In genomic region chr10:90047243-90047729, GRCh38 we compare ENCODE assay signal across 9 cellular contexts.
DNase-seq lines count a peak whose midpoint lies in the region; ATAC-seq, FAIRE-seq and TF ChIP-seq lines count a peak whose summit lies in the region.
"Had no signal": no experiment of that assay in that cellular context is flagged by ENCODE, and none has a peak within 500 bp of the region (broad histone marks: within the 10 kb centered on the region; RNA-seq: fewer than 3 reads in every experiment).

No MANE protein-coding gene starts in this region.

- POLR2A ChIA-PET in HepG2 (lab: Yijun Ruan, JAX): no interaction called here

- TF ChIP-seq CTCF in HepG2 (CRISPR knock-in tag; IDR thresholded peaks at IDR 0.05) (no peak), right lobe of liver (IDR thresholded peaks at IDR 0.05) (no peak)

- H3K9me3 ChIP-seq in HepG2 (ENCODE audit: low read length): no peaks in the 10 kb centered on the region
- H3K9me3 ChIP-seq in right lobe of liver: no peaks in the 10 kb centered on the region

- CTCF ChIA-PET in HepG2 (lab: Yijun Ruan, JAX; ENCODE audit: low intra/inter-chr PET ratio, low total read pairs): no interaction called here

- no peaks in the 10 kb centered on the region for H3K4me1 ChIP-seq in HepG2 (ENCODE audit: insufficient read depth, low read length)
- H3K4me1 ChIP-seq in right lobe of liver: no peaks in the 10 kb centered on the region

- no peak overlapping the region for H2AFZ ChIP-seq in HepG2 (ENCODE audit: low read length)

- DNase-seq in HepG2 (ENCODE audit: low spot score) (no peak), right lobe of liver (no peak), NCI-H128 (lab: John Stamatoyannopoulos, UW; ENCODE audit: unreplicated experiment) (no peak), frontal cortex (ENCODE audit: low spot score in 2 of 2) (no peak), H4 (ENCODE audit: low spot score) (no peak), islet precursor cell (no peak)
- DNase-seq: GOT3 had no signal

- H4K20me1 ChIP-seq in HepG2 (ENCODE audit: insufficient read depth, low read length): no peaks in the 10 kb centered on the region

- no peak overlapping the region for H3K4me2 ChIP-seq in HepG2 (ENCODE audit: low read depth, low read length)

- H3K27me3 ChIP-seq in HepG2 (ENCODE audit: control insufficient read depth in 1 of 2, insufficient read depth in 2 of 2, low read length in 2 of 2): no peaks in the 10 kb centered on the region
- H3K27me3 ChIP-seq in right lobe of liver: no peaks in the 10 kb centered on the region

- TF ChIP-seq EP300 in HepG2 (IDR thresholded peaks at IDR 0.05; ENCODE audit: low read depth in 2 of 2, low read length in 2 of 2) (no peak), HepG2 (CRISPR knock-in tag; IDR thresholded peaks at IDR 0.05; ENCODE audit: borderline replicate concordance) (no peak)

- intact Hi-C loops in HepG2 (cut with micrococcal nuclease; ENCODE audit: unreplicated experiment): no loop called here
- intact Hi-C loops in right lobe of liver (cut with DNase I): no loop called here

- H3K9ac ChIP-seq in HepG2 (ENCODE audit: insufficient read depth, low read depth, low read length): no peak overlapping the region

- TF ChIP-seq RAD21 in HepG2 (CRISPR knock-in tag; IDR thresholded peaks at IDR 0.05): no peak

- H3K27ac ChIP-seq in HepG2 (ENCODE audit: extremely low read length, insufficient read depth, low read length): no peak overlapping the region
- H3K27ac ChIP-seq in right lobe of liver: no peak overlapping the region

- H3K36me3 ChIP-seq in HepG2 (replicated peaks in 1 of 2; ENCODE audit: control insufficient read depth in 1 of 2, insufficient read depth in 2 of 2, low read length in 2 of 2): no peaks in the 10 kb centered on the region
- no peaks in the 10 kb centered on the region for H3K36me3 ChIP-seq in right lobe of liver

- no TSS peak for BruUV-seq in HepG2 (replicated peaks; lab: Mats Ljungman, UMichigan)

- no peak for FAIRE-seq in HepG2 (lab: Jason Lieb, UNC)
- FAIRE-seq in frontal cortex (lab: Jason Lieb, UNC): no peak

- in situ Hi-C loops in HepG2 (cut with HindIII; ENCODE audit: extremely low pct_ligation_motif_present, low pct_unique_long_range_greater_than_20kb): no loop called here

- no peak overlapping the region for H3K4me3 ChIP-seq in HepG2 (replicated peaks in 1 of 3; ENCODE audit: insufficient read depth in 1 of 3, low read depth in 2 of 3, low read length in 3 of 3)
- no peak overlapping the region for H3K4me3 ChIP-seq in right lobe of liver

- H3K79me2 ChIP-seq in HepG2 (ENCODE audit: insufficient read depth, low read length): no peaks in the 10 kb centered on the region

- ATAC-seq in HepG2: no peak
- ATAC-seq in right lobe of liver: no peak
- ATAC-seq in HG02642 (IDR thresholded peaks at IDR 0.05; ENCODE audit: poor library complexity, unreplicated experiment): peak; percentile 89
- peak; percentile 92 for ATAC-seq in HG03571 (IDR thresholded peaks at IDR 0.05; ENCODE audit: unreplicated experiment)

- WGBS in HepG2 (ENCODE audit: low lambda C conversion rate): 5% methylated on average over 3 of the region's 3 CpGs
- WGBS in right lobe of liver (ENCODE audit: insufficient coverage, low coverage, low lambda C conversion rate, missing lambda C conversion rate): 31% methylated on average over 3 of the region's 3 CpGs

- TF ChIP-seq POLR2A in HepG2 (IDR thresholded peaks at IDR 0.05; ENCODE audit: insufficient read depth in 1 of 2, low read depth in 2 of 2, low read length in 2 of 2) (no peak), right lobe of liver (IDR thresholded peaks at IDR 0.05) (no peak)

TF ChIP-seq in HepG2, 621 proteins besides CTCF, POLR2A, EP300 and RAD21:
- 0 out of 2 replicates have a peak, but pooled peaks have one; percentile 8 for TF ChIP-seq CREB1 (IDR thresholded peaks at IDR 0.05)
- TF ChIP-seq CREB1 (CRISPR knock-in tag; IDR thresholded peaks at IDR 0.05): no peak
- no peak for TF ChIP-seq ZNF205 (CRISPR knock-in tag; IDR thresholded peaks at IDR 0.05)
TF ChIP-seq in HepG2: peak in this region for 1.

Comparison
In these comparisons a context has a peak if more than half of its experiments do, and no peak if none do; other contexts are left out.
1. ATAC-seq: peak in HG02642 (single experiment) and HG03571 (single experiment); none in HepG2 (single experiment) and right lobe of liver (0 of 4).